Comparison of ENCODE assay signal across 8 cellular contexts in genomic region chrX:139204903-139205667, GRCh38.
DNase-seq lines count a peak whose midpoint lies in the region; ATAC-seq, FAIRE-seq and TF ChIP-seq lines count a peak whose summit lies in the region.

No MANE protein-coding gene starts in this region.

- DNase-seq in COLO668 (lab: John Stamatoyannopoulos, UW; ENCODE audit: unreplicated experiment) (peak; percentile 77), astrocyte of the hippocampus (ENCODE audit: low read depth, low spot score) (peak; percentile 80), kidney (peak; percentile 74), DMS79 (lab: John Stamatoyannopoulos, UW) (no peak), erythroblast (lab: John Stamatoyannopoulos, UW) (no peak), NCI-H128 (lab: John Stamatoyannopoulos, UW; ENCODE audit: unreplicated experiment) (no peak)
- DNase-seq in stimulated activated naive CD8-positive, alpha-beta T cell treated with anti-CD3 and anti-CD28 coated beads, Interleukin-15, Interleukin-2, amounts not matched to agents 100 U/mL and 50 U/mL, for 24 hours: peak; percentile 8

- FAIRE-seq in kidney (lab: Jason Lieb, UNC): no peak

- no peaks in the 10 kb centered on the region for H3K36me3 ChIP-seq in kidney (ENCODE audit: control insufficient read depth in 1 of 2, insufficient read depth in 2 of 2, low read length in 2 of 2)

- no peaks in the 10 kb centered on the region for H3K36me3 Mint-ChIP-seq in IgD-negative memory B cell

- H3K4me3 ChIP-seq in kidney (ENCODE audit: low read length in 2 of 2): peak overlapping the region; percentile 52 to 55

- TF ChIP-seq CTCF in kidney (IDR thresholded peaks at IDR 0.05; ENCODE audit: borderline replicate concordance, extremely low read depth, insufficient read depth): no peak

- no peak overlapping the region for H3K27ac ChIP-seq in kidney (ENCODE audit: low read depth in 2 of 2, low read length in 2 of 2)

- peak overlapping the region; percentile 24 to 51 for H3K9ac ChIP-seq in kidney (ENCODE audit: low read length in 2 of 2)

- ATAC-seq in stimulated activated naive CD8-positive, alpha-beta T cell treated with anti-CD3 and anti-CD28 coated beads, Interleukin-15, Interleukin-2, amounts not matched to agents 100 U/mL and 50 U/mL, for 24 hours: no peak

- peaks cover 0 to 4% (median 2%) of the 10 kb centered on the region in 3 donors for H3K4me1 Mint-ChIP-seq in IgD-negative memory B cell

- peaks cover 0 to 1% (median 0%) of the 10 kb centered on the region in 3 donors for H3K9me3 Mint-ChIP-seq in IgD-negative memory B cell

- intact Hi-C loops in kidney (cut with DNase I): no loop called here

- no peak overlapping the region for H3K27ac Mint-ChIP-seq in IgD-negative memory B cell

- no peak for TF ChIP-seq POLR2A in erythroblast (IDR thresholded peaks at IDR 0.05; ENCODE audit: low read length)

- no peaks in the 10 kb centered on the region for H3K9me3 ChIP-seq in kidney (ENCODE audit: control insufficient read depth in 1 of 2, low read length in 2 of 2)

- peak overlapping the region in 3 of 4 donors; percentile 67 to 87 (median 83) for H3K4me3 Mint-ChIP-seq in IgD-negative memory B cell

- H3K27me3 Mint-ChIP-seq in IgD-negative memory B cell: peaks cover 14% of the 10 kb centered on the region

- H3K4me1 ChIP-seq in kidney (ENCODE audit: control insufficient read depth in 1 of 2, insufficient read depth in 1 of 2, low read depth in 1 of 2, low read length in 2 of 2): no peaks in the 10 kb centered on the region

Comparison
In these comparisons a context has a peak if more than half of its experiments do, and no peak if none do; other contexts are left out.
1. DNase-seq: peak in COLO668 (single experiment), astrocyte of the hippocampus (single experiment), kidney (single experiment) and stimulated activated naive CD8-positive, alpha-beta T cell treated with anti-CD3 and anti-CD28 coated beads, Interleukin-15, Interleukin-2, amounts not matched to agents 100 U/mL and 50 U/mL, for 24 hours (single experiment); none in DMS79 (single experiment), erythroblast (0 of 2) and NCI-H128 (single experiment).